Comparison of ENCODE assay signal across 8 cellular contexts in genomic region chr22:41382610-41383009, GRCh38. TPM values are rescaled to one million over a fixed set of nuclear protein-coding genes. Genes with fewer than 3 reads are reported as not detected.
A peak's percentile ranks its signal among the peaks of the same experiment; 100 is the strongest.
DNase-seq lines count a peak whose midpoint lies in the region; ATAC-seq and TF ChIP-seq lines count a peak whose summit lies in the region.

No MANE protein-coding gene starts in this region.

- peaks cover 13% of the 10 kb centered on the region for H4K20me1 ChIP-seq in BLaER1

- no peaks in the 10 kb centered on the region for H3K36me3 Mint-ChIP-seq in natural killer cell treated with Interleukin-12 subunit alpha and Interleukin-12 subunit beta and Interleukin-15 and Interleukin-18, amount 100 ng/mL, for 72 hours

- H3K9me3 Mint-ChIP-seq in natural killer cell treated with Interleukin-12 subunit alpha and Interleukin-12 subunit beta and Interleukin-15 and Interleukin-18, amount 100 ng/mL, for 72 hours: no peaks in the 10 kb centered on the region

- H3K9ac ChIP-seq in BLaER1: peak overlapping the region; percentile 81

- no peaks in the 10 kb centered on the region for H3K27me3 Mint-ChIP-seq in natural killer cell treated with Interleukin-12 subunit alpha and Interleukin-12 subunit beta and Interleukin-15 and Interleukin-18, amount 100 ng/mL, for 72 hours

- H3K27ac Mint-ChIP-seq in natural killer cell treated with Interleukin-12 subunit alpha and Interleukin-12 subunit beta and Interleukin-15 and Interleukin-18, amount 100 ng/mL, for 72 hours: peak overlapping the region; percentile 76 to 77

- peak overlapping the region; percentile 93 for H3K4me2 ChIP-seq in BLaER1

- peak overlapping the region; percentile 78 for H3K4me3 Mint-ChIP-seq in natural killer cell treated with Interleukin-12 subunit alpha and Interleukin-12 subunit beta and Interleukin-15 and Interleukin-18, amount 100 ng/mL, for 72 hours

- H3K4me1 Mint-ChIP-seq in natural killer cell treated with Interleukin-12 subunit alpha and Interleukin-12 subunit beta and Interleukin-15 and Interleukin-18, amount 100 ng/mL, for 72 hours (ENCODE audit: low read depth in 2 of 2): no peaks in the 10 kb centered on the region

- intact Hi-C loops in dorsolateral prefrontal cortex (cut with DNase I): no loop called here

- H3K4me3 ChIP-seq in BLaER1 (peak overlapping the region; percentile 75), LNCaP clone FGC (ENCODE audit: low read depth, low read length) (peak overlapping the region; percentile 63), dorsolateral prefrontal cortex (peak overlapping the region; percentile 65 to 96 (median 86))

- H3K4me1 ChIP-seq in BLaER1: peaks cover 39% of the 10 kb centered on the region

- TF ChIP-seq CTCF in LNCaP clone FGC (IDR thresholded peaks at IDR 0.05; ENCODE audit: control insufficient read depth, extremely low read depth, insufficient read depth) (no peak), dorsolateral prefrontal cortex (IDR thresholded peaks at IDR 0.05 in 54 of 56, conservative IDR thresholded peaks at IDR 0.05 in 2 of 56; ENCODE audit: low read depth in 1 of 56, partially characterized antibody in 56 of 56) (no peak)

- peaks cover 7% of the 10 kb centered on the region for H3K36me3 ChIP-seq in BLaER1

- H3K27me3 ChIP-seq in BLaER1 (no peaks in the 10 kb centered on the region), dorsolateral prefrontal cortex (no peaks in the 10 kb centered on the region)

- no peak for ATAC-seq in natural killer cell treated with Interleukin-12 subunit alpha and Interleukin-12 subunit beta and Interleukin-15 and Interleukin-18, amount 100 ng/mL, for 72 hours
- no peak for ATAC-seq in HG03469 (IDR thresholded peaks at IDR 0.05; ENCODE audit: unreplicated experiment)

- no peaks in the 10 kb centered on the region for H3K9me3 ChIP-seq in BLaER1

- H3K27ac ChIP-seq in BLaER1 (peak overlapping the region; percentile 85; the same call in 1 of the 2 replicates), dorsolateral prefrontal cortex (peak overlapping the region; percentile 82 to 100 (median 99))

- DNase-seq in LNCaP clone FGC (ENCODE audit: low read depth): no peak
- DNase-seq in dorsolateral prefrontal cortex: no peak
- DNase-seq in natural killer cell treated with Interleukin-12 subunit alpha and Interleukin-12 subunit beta and Interleukin-15 and Interleukin-18, amount 100 ng/mL, for 72 hours (ENCODE audit: low spot score): no peak
- no peak for DNase-seq in SHP77 (lab: John Stamatoyannopoulos, UW)
- DNase-seq in stimulated activated CD4-positive, alpha-beta T cell treated with anti-CD3 and anti-CD28 coated beads, Interleukin-2, amount 100 ng/mL, for 48 hours: no peak
- no peak for DNase-seq in SKM-1 (lab: John Stamatoyannopoulos, UW; ENCODE audit: unreplicated experiment)

RNA-seq across cellular contexts. Expression of gene TEF, which starts 0.9 kb away (rescaled TPM):
- 100 to 1,000 TPM in 77 of 120 experiments, 10 to 100 TPM in 43; 47.8 to 173 (median 111) TPM for total RNA-seq in dorsolateral prefrontal cortex
- total RNA-seq in natural killer cell treated with Interleukin-12 subunit alpha and Interleukin-12 subunit beta and Interleukin-15 and Interleukin-18, amount 100 ng/mL, for 72 hours: 1 to 10 TPM; 3.8 to 4.3 TPM

Comparison
In these comparisons a context has a peak if more than half of its experiments do, and no peak if none do; other contexts are left out.
1. RNA of gene TEF, which starts 0.9 kb away (total RNA-seq): 47.8 to 173 TPM in dorsolateral prefrontal cortex; 3.8 to 4.3 TPM in natural killer cell treated with Interleukin-12 subunit alpha and Interleukin-12 subunit beta and Interleukin-15 and Interleukin-18, amount 100 ng/mL, for 72 hours; every median in the first group is over 4 times any median in the second.
2. Peak in every context shown above with its lines, with median percentiles within 50 percentile points of each other: H3K4me3 ChIP-seq.